Comparison of ENCODE assay signal across 19 cellular contexts in genomic region chr4:81196126-81196650, GRCh38. TPM values are rescaled to one million over a fixed set of nuclear protein-coding genes. Genes with fewer than 3 reads are reported as not detected.
DNase-seq lines count a peak whose midpoint lies in the region; ATAC-seq, FAIRE-seq and TF ChIP-seq lines count a peak whose summit lies in the region.
"Had no signal": no experiment of that assay in that cellular context is flagged by ENCODE, and none has a peak within 500 bp of the region (broad histone marks: within the 10 kb centered on the region; RNA-seq: fewer than 3 reads in every experiment).

No MANE protein-coding gene starts in this region.

- H3K27ac ChIP-seq in IMR-90 (ENCODE audit: insufficient read depth, low read length): no peak overlapping the region
- peak overlapping the region; percentile 34 for H3K27ac ChIP-seq in epithelial cell of prostate
- H3K27ac ChIP-seq in keratinocyte (ENCODE audit: control insufficient read depth, insufficient read depth, low read length): no peak overlapping the region

- H3K9me3 ChIP-seq in IMR-90 (ENCODE audit: control insufficient read depth, insufficient read depth, low read length) (no peaks in the 10 kb centered on the region), keratinocyte (ENCODE audit: control insufficient read depth, low read depth, low read length) (no peaks in the 10 kb centered on the region)

- H3K27ac Mint-ChIP-seq in progenitor cell of endocrine pancreas: no peak overlapping the region
- H3K27ac Mint-ChIP-seq in activated CD8-positive, alpha-beta T cell treated with anti-CD3 and anti-CD28 coated beads for 36 hours: no peak overlapping the region
- H3K27ac Mint-ChIP-seq: B cell; CD4-positive, alpha-beta T cell; H9 had no signal

- H3K4me2 ChIP-seq in IMR-90 (ENCODE audit: low read depth, low read length): no peak overlapping the region
- peak overlapping the region; percentile 33 for H3K4me2 ChIP-seq in keratinocyte (ENCODE audit: control insufficient read depth, extremely low read depth, insufficient read depth, low read depth, low read length)

- H3K36me3 Mint-ChIP-seq in progenitor cell of endocrine pancreas (ENCODE audit: insufficient read depth): no peaks in the 10 kb centered on the region
- H3K36me3 Mint-ChIP-seq in activated CD8-positive, alpha-beta T cell treated with anti-CD3 and anti-CD28 coated beads for 36 hours (ENCODE audit: low read depth): no peaks in the 10 kb centered on the region

- no peaks in the 10 kb centered on the region for H3K9me3 Mint-ChIP-seq in progenitor cell of endocrine pancreas (ENCODE audit: low read depth)
- peaks cover 3% of the 10 kb centered on the region for H3K9me3 Mint-ChIP-seq in activated CD8-positive, alpha-beta T cell treated with anti-CD3 and anti-CD28 coated beads for 36 hours
- H3K9me3 Mint-ChIP-seq: CD4-positive, alpha-beta T cell had no signal

- no peaks in the 10 kb centered on the region for H3K4me1 Mint-ChIP-seq in progenitor cell of endocrine pancreas (ENCODE audit: low read depth)
- no peaks in the 10 kb centered on the region for H3K4me1 Mint-ChIP-seq in activated CD8-positive, alpha-beta T cell treated with anti-CD3 and anti-CD28 coated beads for 36 hours (ENCODE audit: low read depth)
- H3K4me1 Mint-ChIP-seq: B cell, H9 had no signal

- no peaks in the 10 kb centered on the region for H3K27me3 Mint-ChIP-seq in progenitor cell of endocrine pancreas
- H3K27me3 Mint-ChIP-seq in activated CD8-positive, alpha-beta T cell treated with anti-CD3 and anti-CD28 coated beads for 36 hours: no peaks in the 10 kb centered on the region
- H3K27me3 Mint-ChIP-seq: B cell had no signal

- H2BK15ac ChIP-seq in IMR-90 (ENCODE audit: low read depth, low read length): no peak overlapping the region

- H3K79me2 ChIP-seq in keratinocyte (ENCODE audit: control insufficient read depth, insufficient read depth, low read length): no peaks in the 10 kb centered on the region

- no peak overlapping the region for H2BK5ac ChIP-seq in IMR-90 (ENCODE audit: low read depth, low read length, poor library complexity, severe bottlenecking)

- H3K79me1 ChIP-seq in IMR-90 (ENCODE audit: low read depth in 1 of 2, low read length in 2 of 2): peaks cover 0 to 4% of the 10 kb centered on the region in 2 experiments; a peak in 2 of 4 replicates

- H3K9ac ChIP-seq in IMR-90 (ENCODE audit: low read depth, low read length) (no peak overlapping the region), keratinocyte (ENCODE audit: control insufficient read depth, extremely low read depth, insufficient read depth, low read length) (no peak overlapping the region)

- peaks cover 3% of the 10 kb centered on the region; the same call in 1 of the 2 replicates for H3K4me1 ChIP-seq in IMR-90 (ENCODE audit: control insufficient read depth, insufficient read depth, low read length)
- H3K4me1 ChIP-seq in keratinocyte (ENCODE audit: control insufficient read depth, extremely low read depth, insufficient read depth, low read length): peaks cover 5% of the 10 kb centered on the region

- in situ Hi-C loops in IMR-90 (cut with MboI; ENCODE audit: low sequenced_read_pairs): no loop called here

- intact Hi-C loops in IMR-90 (cut with micrococcal nuclease): no loop called here
- intact Hi-C loops in activated CD8-positive, alpha-beta T cell treated with anti-CD3 and anti-CD28 coated beads for 36 hours (cut with micrococcal nuclease): no loop called here

- no peak overlapping the region for H2BK20ac ChIP-seq in IMR-90 (ENCODE audit: low read depth, low read length)

- no peak overlapping the region for H4K8ac ChIP-seq in IMR-90 (ENCODE audit: low read depth in 2 of 2, low read length in 2 of 2)

- TF ChIP-seq CTCF in IMR-90 (conservative IDR thresholded peaks at IDR 0.05; ENCODE audit: low read depth, low read length) (no peak), keratinocyte (optimal IDR thresholded peaks at IDR 0.05 in 1 of 3, IDR thresholded peaks at IDR 0.05 in 1 of 3, conservative IDR thresholded peaks at IDR 0.05 in 1 of 3; ENCODE audit: extremely low read depth in 1 of 3, insufficient read depth in 2 of 3, low read length in 3 of 3) (no peak), progenitor cell of endocrine pancreas (IDR thresholded peaks at IDR 0.05; ENCODE audit: unreplicated experiment) (no peak)
- TF ChIP-seq CTCF in activated CD8-positive, alpha-beta T cell treated with anti-CD3 and anti-CD28 coated beads for 36 hours (IDR thresholded peaks at IDR 0.05): no peak

- H3K18ac ChIP-seq in IMR-90 (ENCODE audit: low read depth, low read length): no peak overlapping the region

- H3K4me3 ChIP-seq in IMR-90 (ENCODE audit: insufficient read depth, low read depth, low read length): no peak overlapping the region
- H3K4me3 ChIP-seq in keratinocyte (ENCODE audit: control insufficient read depth in 2 of 3, extremely low read depth in 1 of 3, insufficient read depth in 2 of 3, low read depth in 1 of 3, low read length in 3 of 3): no peak overlapping the region
- H3K4me3 ChIP-seq: GM12878 had no signal

- ATAC-seq in IMR-90 (ENCODE audit: low read depth) (no peak), HG03520 (IDR thresholded peaks at IDR 0.05; ENCODE audit: unreplicated experiment) (no peak)
- ATAC-seq in activated CD8-positive, alpha-beta T cell treated with anti-CD3 and anti-CD28 coated beads for 36 hours: no peak
- ATAC-seq: GM12878 had no signal

- H2BK120ac ChIP-seq in IMR-90 (ENCODE audit: low read depth, low read length): no peak overlapping the region

- FAIRE-seq in keratinocyte (lab: Jason Lieb, UNC): no peak
- FAIRE-seq: A204.1, GM12878, GM18507 had no signal

- H2AFZ ChIP-seq in IMR-90 (replicated peaks; ENCODE audit: low read length, poor library complexity) (no peak overlapping the region), keratinocyte (ENCODE audit: control insufficient read depth, low read length) (no peak overlapping the region)

- H3K4ac ChIP-seq in IMR-90 (ENCODE audit: low read depth, low read length): no peak overlapping the region

- H3K9me1 ChIP-seq in IMR-90 (ENCODE audit: insufficient read depth, low read length): peaks cover 7% of the 10 kb centered on the region
- H3K9me1 ChIP-seq in keratinocyte (ENCODE audit: control insufficient read depth, extremely low read depth, insufficient read depth, low read length): no peaks in the 10 kb centered on the region

- H4K5ac ChIP-seq in IMR-90 (ENCODE audit: low read depth, low read length): no peak overlapping the region

- no CpG with 5 or more reads among the region's 3 CpGs for WGBS in IMR-90 (ENCODE audit: extremely low coverage in 2 of 2, insufficient read length in 1 of 2), 2 experiments

- no peak overlapping the region for H4K91ac ChIP-seq in IMR-90 (ENCODE audit: insufficient read depth, low read depth, low read length)

- peak overlapping the region; percentile 26; the same call in 1 of the 2 replicates for H2AK5ac ChIP-seq in IMR-90 (ENCODE audit: low read depth, low read length)

- no peak for TF ChIP-seq RAD21 in IMR-90 (IDR thresholded peaks at IDR 0.05; ENCODE audit: low read length)

- BruUV-seq in IMR-90 (replicated peaks; lab: Mats Ljungman, UMichigan): no TSS peak

- H4K20me1 ChIP-seq in IMR-90 (ENCODE audit: insufficient read depth, low read length) (no peaks in the 10 kb centered on the region), keratinocyte (ENCODE audit: control insufficient read depth, extremely low read depth, insufficient read depth, low read length) (no peaks in the 10 kb centered on the region)

- H3K56ac ChIP-seq in IMR-90 (ENCODE audit: extremely low read depth, insufficient read depth, low read length): no peak overlapping the region

- no peak overlapping the region for H2AK9ac ChIP-seq in IMR-90 (replicated peaks; ENCODE audit: low read depth, low read length, poor library complexity)

- H3K14ac ChIP-seq in IMR-90 (replicated peaks; ENCODE audit: low read depth, low read length): no peak overlapping the region

- dilution Hi-C loops in IMR-90 (cut with HindIII; ENCODE audit: low sequenced_read_pairs, unreplicated experiment): no loop called here
- dilution Hi-C loops in keratinocyte (cut with MboI; ENCODE audit: extremely low pct_ligation_motif_present, low sequenced_read_pairs): no loop called here

- H3K23ac ChIP-seq in IMR-90 (ENCODE audit: low read depth, low read length): no peak overlapping the region

- POLR2A ChIA-PET in IMR-90 (lab: Charles Lee; ENCODE audit: unreplicated experiment): no interaction called here
- POLR2A ChIA-PET in activated CD8-positive, alpha-beta T cell treated with anti-CD3 and anti-CD28 coated beads for 36 hours (lab: Charles Lee): no interaction called here

- H3K36me3 ChIP-seq in IMR-90 (ENCODE audit: control insufficient read depth, insufficient read depth, low read length) (no peaks in the 10 kb centered on the region; the same call in 1 of the 2 replicates), keratinocyte (ENCODE audit: control insufficient read depth in 2 of 2, extremely low read depth in 1 of 2, insufficient read depth in 2 of 2, low read length in 2 of 2) (no peaks in the 10 kb centered on the region)

- H3K27me3 ChIP-seq in IMR-90 (ENCODE audit: control insufficient read depth, insufficient read depth, low read length) (no peaks in the 10 kb centered on the region), keratinocyte (ENCODE audit: control insufficient read depth, extremely low read depth, insufficient read depth, low read length) (no peaks in the 10 kb centered on the region)

- DNase-seq in IMR-90 (no peak), RPMI8226 (peak; percentile 52), epithelial cell of prostate (ENCODE audit: low read depth, low spot score) (peak; percentile 34), keratinocyte (ENCODE audit: low read depth, low spot score) (no peak), progenitor cell of endocrine pancreas (ENCODE audit: low spot score, unreplicated experiment) (no peak), kidney glomerular epithelial cell (lab: John Stamatoyannopoulos, UW) (no peak)
- DNase-seq in activated CD8-positive, alpha-beta T cell treated with anti-CD3 and anti-CD28 coated beads for 36 hours: no peak
- DNase-seq: C1 segment of cervical spinal cord; Calu3; CD4-positive, alpha-beta T cell; DMS 273 treated with DMSO at 0.1 percent for 48 hours; GOT3; H9 had no signal

- TF ChIP-seq POLR2A in IMR-90 (IDR thresholded peaks at IDR 0.05; ENCODE audit: low read depth, low read length): no peak

- CTCF ChIA-PET in IMR-90 (lab: Yijun Ruan, JAX): no interaction called here
- CTCF ChIA-PET in activated CD8-positive, alpha-beta T cell treated with anti-CD3 and anti-CD28 coated beads for 36 hours (lab: Charles Lee): interaction anchor here (1.5 kb wide), 1 partner anchor 125 kb away, joined by 3 read pairs; no protein-coding TSS in a partner anchor

- no peak overlapping the region for H3K4me3 Mint-ChIP-seq in progenitor cell of endocrine pancreas (ENCODE audit: low read depth)
- H3K4me3 Mint-ChIP-seq in activated CD8-positive, alpha-beta T cell treated with anti-CD3 and anti-CD28 coated beads for 36 hours: no peak overlapping the region
- H3K4me3 Mint-ChIP-seq: B cell; CD4-positive, alpha-beta T cell; H9 had no signal

RNA-seq across cellular contexts. Expression of gene PRKG2, which starts 18.8 kb away (rescaled TPM):
- 2.0 and 2.2 TPM in 2 replicates for total RNA-seq in IMR-90 (2012; rRNA removed)
- 0.27 and 0.44 TPM in 2 replicates for polyA plus RNA-seq in IMR-90 (2012; rRNA removed)
- 0.12 and 0.24 TPM in 2 replicates for polyA plus RNA-seq in IMR-90 (2012; cell fraction: cytosol; rRNA removed)
- polyA plus RNA-seq in IMR-90 (2012; cell fraction: nucleus; rRNA removed; ENCODE audit: low replicate concordance): 0.09 and 0.41 TPM in 2 replicates
- 0.26 to 0.68 TPM (median 0.44 TPM) in 3 replicates for polyA plus RNA-seq in keratinocyte
- 1.1 TPM for polyA plus RNA-seq in keratinocyte (2011; ENCODE audit: low read depth)
- 0.29 and 0.46 TPM in 2 replicates for polyA plus RNA-seq in keratinocyte (2011; cell fraction: cytosol; rRNA removed)
- polyA plus RNA-seq in keratinocyte (2011; cell fraction: nucleus; rRNA removed): 0.24 and 0.41 TPM in 2 replicates
- 0.18 and 0.45 TPM in 2 replicates for polyA plus RNA-seq in keratinocyte (2012; ENCODE audit: low replicate concordance)
- 0.23 to 0.72 TPM (median 0.38 TPM) in 3 replicates for polyA minus RNA-seq in keratinocyte
- 0.58 TPM for polyA minus RNA-seq in keratinocyte (2011; cell fraction: cytosol; rRNA and poly(A)+ RNA removed)
- 0.42 and 0.70 TPM in 2 replicates for polyA minus RNA-seq in keratinocyte (2011; cell fraction: nucleus; rRNA and poly(A)+ RNA removed)
- 2.9 and 3.3 TPM in 2 replicates for total RNA-seq in progenitor cell of endocrine pancreas
- under 1 TPM; 0.54 to 0.63 TPM for total RNA-seq in activated CD8-positive, alpha-beta T cell treated with anti-CD3 and anti-CD28 coated beads for 36 hours
- total RNA-seq: G401, GM12878 had no signal
- polyA plus RNA-seq: GM12878 had no signal

Comparison
In these comparisons a context has a peak if more than half of its experiments do, and no peak if none do; other contexts are left out.
1. DNase-seq: peak in RPMI8226 (single experiment) and epithelial cell of prostate (single experiment); none in IMR-90 (single experiment), keratinocyte (single experiment), progenitor cell of endocrine pancreas (single experiment), kidney glomerular epithelial cell (single experiment) and activated CD8-positive, alpha-beta T cell treated with anti-CD3 and anti-CD28 coated beads for 36 hours (single experiment).